In genomic region chr19:40274585-40275544, GRCh38 we compare ENCODE assay signal across 9 cellular contexts. TPM values are rescaled to one million over a fixed set of nuclear protein-coding genes. Genes with fewer than 3 reads are reported as not detected.
DNase-seq lines count a peak whose midpoint lies in the region; ATAC-seq and TF ChIP-seq lines count a peak whose summit lies in the region.
"Had no signal": no experiment of that assay in that cellular context is flagged by ENCODE, and none has a peak within 500 bp of the region (broad histone marks: within the 10 kb centered on the region; RNA-seq: fewer than 3 reads in every experiment).

No MANE protein-coding gene starts in this region.

- peaks cover 15 to 71% (median 59%) of the 10 kb centered on the region in 5 donors for H3K4me1 ChIP-seq in subcutaneous abdominal adipose tissue (ENCODE audit: control insufficient read depth in 5 of 5, insufficient read depth in 5 of 5, low read length in 5 of 5)

- peak overlapping the region in 2 of 5 donors; percentile 21 to 56 for H3K9ac ChIP-seq in subcutaneous abdominal adipose tissue (ENCODE audit: low read length in 5 of 5)

- peaks cover 0 to 21% (median 6%) of the 10 kb centered on the region in 5 donors for H3K36me3 ChIP-seq in subcutaneous abdominal adipose tissue (ENCODE audit: control insufficient read depth in 5 of 5, insufficient read depth in 5 of 5, low read length in 5 of 5)

- peak; percentile 32 for DNase-seq in activated T-cell treated with anti-CD3 and anti-CD28 coated beads, Interleukin-2, amount 50 U/mL, for 1 hour
- no peak for DNase-seq in activated T-cell treated with anti-CD3 and anti-CD28 coated beads for 4 hours
- peak; percentile 21 for DNase-seq in activated B cell treated with CpG ODN at 0.5 μM for 24 hours
- DNase-seq in germinal center (ENCODE audit: low spot score) = peak; percentile 64
- DNase-seq in NCI-H345 (lab: John Stamatoyannopoulos, UW) = no peak
- DNase-seq in DMS79 treated with DMSO at 0.1 percent for 48 hours (lab: John Stamatoyannopoulos, UW) = no peak

- H3K9me3 ChIP-seq in subcutaneous abdominal adipose tissue (ENCODE audit: control insufficient read depth in 5 of 5, low read length in 5 of 5) = no peaks in the 10 kb centered on the region

- POLR2A ChIA-PET in activated B cell treated with CpG ODN at 0.5 μM for 24 hours (lab: Charles Lee) = interaction anchor here (0.6 to 1.2 kb wide), 2 partner anchors 9 to 290 kb away, joined by 6 read pairs; partner anchors contain the start of gene AKT2

- no peaks in the 10 kb centered on the region for H3K27me3 ChIP-seq in subcutaneous abdominal adipose tissue (ENCODE audit: control insufficient read depth in 5 of 5, insufficient read depth in 4 of 5, low read length in 5 of 5)

- H3K27ac ChIP-seq in subcutaneous abdominal adipose tissue (ENCODE audit: low read depth, low read length) = peak overlapping the region; percentile 50

- H3K4me3 ChIP-seq in subcutaneous abdominal adipose tissue (ENCODE audit: low read depth in 1 of 5, low read length in 5 of 5) = peak overlapping the region in 2 of 5 donors; percentile 0 to 33

- peak overlapping the region; percentile 64 for H3K4me3 Mint-ChIP-seq in activated B cell treated with CpG ODN at 0.5 μM for 24 hours

- TF ChIP-seq CTCF in activated B cell treated with CpG ODN at 0.5 μM for 24 hours (IDR thresholded peaks at IDR 0.05) = no peak

- ATAC-seq in activated B cell treated with CpG ODN at 0.5 μM for 24 hours (ENCODE audit: low read depth) = peak; percentile 77
- no peak for ATAC-seq in GM18861 (IDR thresholded peaks at IDR 0.05; ENCODE audit: unreplicated experiment)

- H3K27me3 Mint-ChIP-seq in activated B cell treated with CpG ODN at 0.5 μM for 24 hours = no peaks in the 10 kb centered on the region

- H3K27ac Mint-ChIP-seq in activated B cell treated with CpG ODN at 0.5 μM for 24 hours = peak overlapping the region; percentile 78

- intact Hi-C loops in activated B cell treated with CpG ODN at 0.5 μM for 24 hours (cut with micrococcal nuclease) = no loop called here

- peaks cover 63% of the 10 kb centered on the region for H3K4me1 Mint-ChIP-seq in activated B cell treated with CpG ODN at 0.5 μM for 24 hours

- peaks cover 25% of the 10 kb centered on the region for H3K36me3 Mint-ChIP-seq in activated B cell treated with CpG ODN at 0.5 μM for 24 hours (ENCODE audit: low read depth)

- no peaks in the 10 kb centered on the region for H3K9me3 Mint-ChIP-seq in activated B cell treated with CpG ODN at 0.5 μM for 24 hours

- CTCF ChIA-PET in activated B cell treated with CpG ODN at 0.5 μM for 24 hours (lab: Charles Lee) = no interaction called here

RNA-seq across cellular contexts. Expression of gene AKT2, which starts 10.3 kb away (rescaled TPM):
- total RNA-seq in activated B cell treated with CpG ODN at 0.5 μM for 24 hours = 157 and 176 TPM in 2 replicates

RNA-seq across cellular contexts. Expression of gene CCNP, which starts 48.4 kb away (rescaled TPM):
- 0.16 and 0.42 TPM in 2 replicates for total RNA-seq in activated B cell treated with CpG ODN at 0.5 μM for 24 hours

RNA-seq across cellular contexts. Expression of gene TTC9B, which starts 56.7 kb away (rescaled TPM):
- total RNA-seq in activated B cell treated with CpG ODN at 0.5 μM for 24 hours = not detected in 2 replicates
- total RNA-seq: fibroblast of lung had no signal

Comparison
In these comparisons a context has a peak if more than half of its experiments do, and no peak if none do; other contexts are left out.
1. DNase-seq: peak in activated T-cell treated with anti-CD3 and anti-CD28 coated beads, Interleukin-2, amount 50 U/mL, for 1 hour (single experiment), activated B cell treated with CpG ODN at 0.5 μM for 24 hours (single experiment) and germinal center (single experiment); none in activated T-cell treated with anti-CD3 and anti-CD28 coated beads for 4 hours (single experiment), NCI-H345 (single experiment) and DMS79 treated with DMSO at 0.1 percent for 48 hours (single experiment).